In genomic region chr5:32436553-32437262, GRCh38 we compare ENCODE assay signal across 15 cellular contexts.
"Had no signal": no experiment of that assay in that cellular context is flagged by ENCODE, and none has a peak within 500 bp of the region (broad histone marks: within the 10 kb centered on the region; RNA-seq: fewer than 3 reads in every experiment).

No MANE protein-coding gene starts in this region.

- H3K4me3 ChIP-seq: dorsolateral prefrontal cortex, esophagus squamous epithelium, psoas muscle, thoracic aorta had no signal

- H3K27me3 ChIP-seq: dorsolateral prefrontal cortex, esophagus squamous epithelium had no signal

- DNase-seq: activated B cell treated with CpG ODN at 0.5 μM for 24 hours; activated CD4-positive, alpha-beta T cell treated with anti-CD3 and anti-CD28 coated beads, Interleukin-2, amount 10 ng/mL, durations not matched to agents 24 days and 14 days; activated naive CD4-positive, alpha-beta T cell treated with anti-CD3 and anti-CD28 coated beads for 36 hours; activated T-cell treated with anti-CD3 and anti-CD28 coated beads for 4 hours; dorsolateral prefrontal cortex; esophagus squamous epithelium; foreskin fibroblast; head of caudate nucleus; occipital lobe; psoas muscle; stimulated activated CD4-positive, alpha-beta T cell treated with anti-CD3 and anti-CD28 coated beads, Interleukin-4, amount 100 ng/mL, for 1 hour; stimulated activated CD8-positive, alpha-beta memory T cell treated with anti-CD3 and anti-CD28 coated beads, Interleukin-4, amount 100 ng/mL, for 48 hours had no signal

- H3K9me3 ChIP-seq: esophagus squamous epithelium, psoas muscle, thoracic aorta had no signal

- ATAC-seq: activated T-helper 17 cell treated with anti-CD3 and anti-CD28 coated beads, Interleukin-2, amount 50 U/mL, for 72 hours; natural killer cell treated with Interleukin-12 subunit alpha and Interleukin-12 subunit beta and Interleukin-15 and Interleukin-18, amount 100 ng/mL, for 72 hours had no signal

- H3K36me3 ChIP-seq: thoracic aorta had no signal

- H3K27ac ChIP-seq: dorsolateral prefrontal cortex, psoas muscle, thoracic aorta had no signal
